In the genomic region with DNA sequence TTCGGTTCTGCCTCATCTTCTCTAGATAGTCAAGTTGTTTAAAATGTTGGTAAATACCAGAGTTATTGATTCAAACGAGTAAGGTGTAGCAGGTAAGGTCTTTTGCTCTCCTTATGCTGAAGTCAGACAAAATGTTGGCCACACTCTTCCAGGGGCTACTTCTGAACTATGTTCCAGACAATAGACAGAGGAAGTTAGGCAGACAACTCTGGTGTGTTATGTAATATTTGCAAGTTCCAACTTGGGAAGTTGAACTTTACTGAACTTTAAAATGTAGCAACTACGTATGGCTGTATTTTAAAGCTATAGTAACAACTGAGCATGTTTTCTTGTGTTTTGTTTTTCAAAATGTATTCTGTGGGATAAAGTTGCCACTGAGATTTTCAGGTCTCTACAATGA, we compare ENCODE assay signal across 16 cellular contexts.
"Had no signal": no experiment of that assay in that cellular context is flagged by ENCODE, and none has a peak within 500 bp of the region (broad histone marks: within the 10 kb centered on the region; RNA-seq: fewer than 3 reads in every experiment).

No MANE protein-coding gene starts in this region.

- H3K36me3 ChIP-seq: suprapubic skin had no signal

- H3K9me3 ChIP-seq: suprapubic skin had no signal

- H3K27me3 ChIP-seq: suprapubic skin had no signal

- ATAC-seq: activated CD4-positive, alpha-beta T cell treated with anti-CD3 and anti-CD28 coated beads for 36 hours; activated CD8-positive, alpha-beta T cell treated with anti-CD3 and anti-CD28 coated beads for 36 hours; left colon; stimulated activated naive CD8-positive, alpha-beta T cell treated with anti-CD3 and anti-CD28 coated beads, Interleukin-15, Interleukin-2, amounts not matched to agents 100 U/mL and 50 U/mL, for 24 hours had no signal

- H3K27ac ChIP-seq: suprapubic skin, VCaP had no signal

- DNase-seq: activated CD4-positive, alpha-beta T cell treated with anti-CD3 and anti-CD28 coated beads for 36 hours; activated CD8-positive, alpha-beta memory T cell treated with anti-CD3 and anti-CD28 coated beads, Interleukin-2, amount 50 U/mL, for 4 hours; activated CD8-positive, alpha-beta T cell treated with anti-CD3 and anti-CD28 coated beads for 36 hours; activated naive CD4-positive, alpha-beta T cell; central memory CD4-positive, alpha-beta T cell; cortex of kidney; effector memory CD4-positive, alpha-beta T cell; erythroblast; immature natural killer cell; left colon; mesenchymal stem cell; stimulated activated CD4-positive, alpha-beta T cell treated with anti-CD3 and anti-CD28 coated beads, Interleukin-2, amount 100 ng/mL, for 48 hours; stimulated activated CD8-positive, alpha-beta memory T cell treated with anti-CD3 and anti-CD28 coated beads, Interleukin-4, amount 100 ng/mL, for 48 hours; stimulated activated naive CD8-positive, alpha-beta T cell treated with anti-CD3 and anti-CD28 coated beads, Interleukin-15, Interleukin-2, amounts not matched to agents 100 U/mL and 50 U/mL, for 24 hours had no signal

- H3K4me3 ChIP-seq: suprapubic skin had no signal
